ENCODE assay signal across 14 cellular contexts in genomic region chr3:189721873-189722665, GRCh38.
"Had no signal": no experiment of that assay in that cellular context is flagged by ENCODE, and none has a peak within 500 bp of the region (broad histone marks: within the 10 kb centered on the region; RNA-seq: fewer than 3 reads in every experiment).

No MANE protein-coding gene starts in this region.

- H3K27me3 ChIP-seq: adrenal gland, body of pancreas, testis had no signal

- H3K9me3 ChIP-seq: adrenal gland, body of pancreas, testis had no signal

- ATAC-seq: activated T-helper 17 cell treated with anti-CD3 and anti-CD28 coated beads, Interleukin-2, amount 50 U/mL, for 72 hours; body of pancreas; effector memory CD8-positive, alpha-beta T cell had no signal

- H3K36me3 ChIP-seq: adrenal gland had no signal

- H3K4me3 ChIP-seq: adrenal gland, body of pancreas, testis had no signal

- H3K4me1 ChIP-seq: adrenal gland, body of pancreas, testis had no signal

- H3K27ac ChIP-seq: adrenal gland, body of pancreas, testis had no signal

- DNase-seq: activated CD4-positive, alpha-beta T cell treated with anti-CD3 and anti-CD28 coated beads, Interleukin-2, amount 10 ng/mL, durations not matched to agents 7 days and 5 days; activated CD4-positive, CD25-positive, alpha-beta regulatory T cell; activated naive CD4-positive, alpha-beta T cell treated with anti-CD3 and anti-CD28 coated beads for 36 hours; activated T-cell treated with anti-CD3 and anti-CD28 coated beads for 4 hours; adrenal gland; body of pancreas; cerebellar nuclear complex; effector memory CD8-positive, alpha-beta T cell; erythroblast; nephron progenitor cell; stimulated activated CD4-positive, alpha-beta T cell treated with anti-CD3 and anti-CD28 coated beads, Interleukin-15, amount 100 ng/mL, for 24 hours; stimulated activated CD4-positive, alpha-beta T cell treated with anti-CD3 and anti-CD28 coated beads, Interleukin-4, amount 100 ng/mL, for 24 hours; testis had no signal
